ENCODE assay signal across 26 cellular contexts in the genomic region with DNA sequence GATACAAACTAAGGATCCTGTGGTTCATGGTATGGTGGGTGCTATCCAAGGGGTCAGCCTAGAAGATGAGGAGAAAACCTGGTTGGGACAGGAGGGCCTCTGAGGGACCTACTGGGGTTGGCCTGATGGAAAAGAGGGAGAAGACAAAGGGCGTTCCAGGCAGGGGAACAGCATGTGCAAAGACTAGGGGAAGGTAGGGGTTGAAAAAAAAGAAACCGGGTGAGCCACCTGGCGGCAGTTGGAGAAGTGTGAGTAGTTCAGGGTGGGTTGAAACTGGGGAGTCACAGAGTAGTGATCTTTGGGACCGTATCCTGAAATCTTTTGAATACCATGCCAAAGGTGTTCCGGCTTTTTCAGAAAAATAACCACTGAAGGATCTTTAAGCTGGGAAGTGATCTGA. TPM values are rescaled to one million over a fixed set of nuclear protein-coding genes. Genes with fewer than 3 reads are reported as not detected.
"Had no signal": no experiment of that assay in that cellular context is flagged by ENCODE, and none has a peak within 500 bp of the region (broad histone marks: within the 10 kb centered on the region; RNA-seq: fewer than 3 reads in every experiment).

No MANE protein-coding gene starts in this region.

- ATAC-seq: heart right ventricle, left colon, pancreas, psoas muscle had no signal

- FAIRE-seq: bronchial epithelial cell, endometrium, keratinocyte, pancreas had no signal

- H3K36me3 Mint-ChIP-seq: activated CD4-positive, alpha-beta memory T cell treated with anti-CD3 and anti-CD28 coated beads for 36 hours had no signal

- H3K27ac Mint-ChIP-seq: activated CD4-positive, alpha-beta memory T cell treated with anti-CD3 and anti-CD28 coated beads for 36 hours; nephron; stimulated activated naive CD8-positive, alpha-beta T cell treated with anti-CD3 and anti-CD28 coated beads, Interleukin-15, Interleukin-2, amounts not matched to agents 100 ng/mL and 50 ng/mL, for 24 hours had no signal

- H3K27ac ChIP-seq: heart right ventricle, neutrophil, pancreas, psoas muscle, right atrium auricular region, thyroid gland had no signal

- H3K4me1 ChIP-seq: heart right ventricle, psoas muscle, right atrium auricular region, thyroid gland had no signal

- H3K4me3 ChIP-seq: heart right ventricle, pancreas, psoas muscle, right atrium auricular region, thyroid gland had no signal

- H3K36me3 ChIP-seq: heart right ventricle, neutrophil, pancreas, right atrium auricular region, thyroid gland had no signal

- H3K27me3 ChIP-seq: heart right ventricle, pancreas, right atrium auricular region, thyroid gland had no signal

- H3K9me3 ChIP-seq: heart right ventricle, neutrophil, pancreas, psoas muscle, right atrium auricular region, thyroid gland had no signal

- H3K9me3 Mint-ChIP-seq: activated CD4-positive, alpha-beta memory T cell treated with anti-CD3 and anti-CD28 coated beads for 36 hours; nephron; stimulated activated naive CD8-positive, alpha-beta T cell treated with anti-CD3 and anti-CD28 coated beads, Interleukin-15, Interleukin-2, amounts not matched to agents 100 ng/mL and 50 ng/mL, for 24 hours had no signal

- DNase-seq: activated CD4-positive, alpha-beta memory T cell treated with anti-CD3 and anti-CD28 coated beads for 36 hours; activated CD4-positive, alpha-beta T cell treated with anti-CD3 and anti-CD28 coated beads for 4 hours; activated CD4-positive, CD25-positive, alpha-beta regulatory T cell; activated naive CD4-positive, alpha-beta T cell treated with Interleukin-2 at 50 U/mL for 16 hours; activated T-cell treated with anti-CD3 and anti-CD28 coated beads, Interleukin-2, amount 50 U/mL, for 48 hours; amygdala; cortex of kidney; heart right ventricle; left colon; mesenchymal stem cell; pancreas; psoas muscle; stimulated activated CD4-positive, alpha-beta T cell treated with anti-CD3 and anti-CD28 coated beads, Interleukin-4, amount 100 ng/mL, for 4 hours; substantia nigra; thyroid gland had no signal

- H3K4me1 Mint-ChIP-seq: nephron had no signal

- H3K4me3 Mint-ChIP-seq: activated CD4-positive, alpha-beta memory T cell treated with anti-CD3 and anti-CD28 coated beads for 36 hours; nephron; stimulated activated naive CD8-positive, alpha-beta T cell treated with anti-CD3 and anti-CD28 coated beads, Interleukin-15, Interleukin-2, amounts not matched to agents 100 ng/mL and 50 ng/mL, for 24 hours had no signal

RNA-seq across cellular contexts. Expression of gene GABRP, which starts 8.7 kb away (rescaled TPM):
- total RNA-seq: activated CD4-positive, alpha-beta memory T cell treated with anti-CD3 and anti-CD28 coated beads for 36 hours; bronchial epithelial cell; cerebellum; epithelial cell of proximal tubule; fibroblast of villous mesenchyme; myocyte; psoas muscle; thyroid gland had no signal
